ENCODE assay signal across 1 cellular context in genomic region chr17:21283482-21284318, GRCh38.
TF ChIP-seq lines count a peak whose summit lies in the region.

No MANE protein-coding gene starts in this region.

TF ChIP-seq in HepG2, 621 proteins besides CTCF, POLR2A, EP300 and RAD21 (continued from another document and continues in another):
- TF ChIP-seq ZBED4 (CRISPR knock-in tag; IDR thresholded peaks at IDR 0.05; ENCODE audit: borderline replicate concordance) (no peak), ISL2 (CRISPR knock-in tag; IDR thresholded peaks at IDR 0.05) (no peak), ZFP82 (CRISPR knock-in tag; IDR thresholded peaks at IDR 0.05; ENCODE audit: borderline replicate concordance) (no peak), PAXIP1 (CRISPR knock-in tag; conservative IDR thresholded peaks at IDR 0.05) (no peak), ZSCAN20 (CRISPR knock-in tag; IDR thresholded peaks at IDR 0.05; ENCODE audit: borderline replicate concordance) (no peak), IKZF1 (IDR thresholded peaks at IDR 0.05) (no peak), MAFK (conservative IDR thresholded peaks at IDR 0.05 in 1 of 2, IDR thresholded peaks at IDR 0.05 in 1 of 2; ENCODE audit: low read length in 2 of 2) (no peak), ZBTB2 (CRISPR knock-in tag; IDR thresholded peaks at IDR 0.05; ENCODE audit: low read depth) (no peak), ZBTB44 (CRISPR knock-in tag; IDR thresholded peaks at IDR 0.05) (no peak), ZNF550 (CRISPR knock-in tag; IDR thresholded peaks at IDR 0.05; ENCODE audit: borderline replicate concordance) (no peak), REST (IDR thresholded peaks at IDR 0.05; ENCODE audit: borderline replicate concordance in 1 of 2, low read depth in 1 of 2, low read length in 2 of 2) (no peak), SAFB2 (CRISPR knock-in tag; IDR thresholded peaks at IDR 0.05; ENCODE audit: borderline replicate concordance, low read depth) (no peak), ZNF709 (CRISPR knock-in tag; IDR thresholded peaks at IDR 0.05) (no peak), NCOA5 (CRISPR knock-in tag; IDR thresholded peaks at IDR 0.05) (no peak), E2F5 (CRISPR knock-in tag; conservative IDR thresholded peaks at IDR 0.05) (0 out of 2 replicates have a peak, but pooled peaks have one; percentile 21), TFE3 (CRISPR knock-in tag; IDR thresholded peaks at IDR 0.05) (no peak), SNAPC5 (CRISPR knock-in tag; IDR thresholded peaks at IDR 0.05; ENCODE audit: borderline replicate concordance) (no peak), ZNF775 (CRISPR knock-in tag; IDR thresholded peaks at IDR 0.05; ENCODE audit: borderline replicate concordance) (no peak), ZBTB20 (CRISPR knock-in tag; IDR thresholded peaks at IDR 0.05; ENCODE audit: borderline replicate concordance, low read depth) (no peak), CEBPZ (IDR thresholded peaks at IDR 0.05; ENCODE audit: low read length) (no peak), ZNF766 (CRISPR knock-in tag; IDR thresholded peaks at IDR 0.05; ENCODE audit: borderline replicate concordance) (no peak), RARA (CRISPR knock-in tag; IDR thresholded peaks at IDR 0.05) (peak; percentile 67), CENPT (CRISPR knock-in tag; IDR thresholded peaks at IDR 0.05; ENCODE audit: low read depth) (no peak), FOXA3 (CRISPR knock-in tag; IDR thresholded peaks at IDR 0.05) (no peak), U2AF1 (optimal IDR thresholded peaks at IDR 0.05; ENCODE audit: low read depth, low read length) (no peak), NR2F1 (CRISPR knock-in tag; IDR thresholded peaks at IDR 0.05) (peak; percentile 76 to 78), ZSCAN31 (CRISPR knock-in tag; IDR thresholded peaks at IDR 0.05; ENCODE audit: low read depth) (no peak), ZNF501 (CRISPR knock-in tag; IDR thresholded peaks at IDR 0.05) (no peak), DPF2 (CRISPR knock-in tag; IDR thresholded peaks at IDR 0.05; ENCODE audit: borderline replicate concordance, low read depth) (no peak), MIXL1 (CRISPR knock-in tag; IDR thresholded peaks at IDR 0.05) (no peak), ZNF382 (CRISPR knock-in tag; IDR thresholded peaks at IDR 0.05; ENCODE audit: borderline replicate concordance) (no peak), BCL6 (CRISPR knock-in tag; IDR thresholded peaks at IDR 0.05) (0 out of 2 replicates have a peak, but pooled peaks have one; percentile 22), SALL1 (CRISPR knock-in tag; IDR thresholded peaks at IDR 0.05) (0 out of 2 replicates have a peak, but pooled peaks have one; percentile 30), ZFY (CRISPR knock-in tag; IDR thresholded peaks at IDR 0.05) (no peak), ZNF383 (CRISPR knock-in tag; IDR thresholded peaks at IDR 0.05; ENCODE audit: borderline replicate concordance) (no peak), RBAK (CRISPR knock-in tag; IDR thresholded peaks at IDR 0.05) (no peak), ZNF350 (CRISPR knock-in tag; IDR thresholded peaks at IDR 0.05; ENCODE audit: borderline replicate concordance, low read depth) (no peak), ARNT2 (CRISPR knock-in tag; IDR thresholded peaks at IDR 0.05; ENCODE audit: low read depth) (no peak), ZNF460 (CRISPR knock-in tag; IDR thresholded peaks at IDR 0.05; ENCODE audit: borderline replicate concordance) (no peak), ZSCAN9 (CRISPR knock-in tag; IDR thresholded peaks at IDR 0.05; ENCODE audit: borderline replicate concordance) (no peak)
